28 cellular contexts compared by ENCODE assay signal in the genomic region with DNA sequence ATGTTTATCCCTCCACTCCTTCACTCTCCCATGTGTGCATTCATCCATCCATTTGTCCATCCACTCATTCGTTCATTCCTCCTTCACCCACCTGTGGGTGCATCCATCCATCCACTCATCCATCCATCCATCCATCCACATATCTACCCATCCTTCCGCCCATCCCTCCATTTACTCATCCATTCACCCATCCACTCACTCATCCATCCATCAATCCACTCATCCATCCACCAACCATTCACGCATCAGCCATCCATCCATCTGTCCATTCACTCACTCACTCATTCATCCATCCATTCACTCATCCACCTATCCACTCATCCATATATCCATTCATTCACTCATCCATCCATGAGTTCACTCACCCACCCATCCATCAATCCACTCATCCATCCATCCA.
"Had no signal": no experiment of that assay in that cellular context is flagged by ENCODE, and none has a peak within 500 bp of the region (broad histone marks: within the 10 kb centered on the region; RNA-seq: fewer than 3 reads in every experiment).

No MANE protein-coding gene starts in this region.

- DNase-seq: activated CD4-positive, alpha-beta memory T cell treated with anti-CD3 and anti-CD28 coated beads, Interleukin-2, amount 10 ng/mL, durations not matched to agents 7 days and 5 days; activated CD4-positive, alpha-beta T cell treated with anti-CD3 and anti-CD28 coated beads for 1 hour; activated CD4-positive, alpha-beta T cell treated with anti-CD3 and anti-CD28 coated beads for 48 hours; activated CD4-positive, CD25-positive, alpha-beta regulatory T cell; activated CD8-positive, alpha-beta memory T cell treated with anti-CD3 and anti-CD28 coated beads for 24 hours; activated CD8-positive, alpha-beta memory T cell treated with anti-CD3 and anti-CD28 coated beads, Interleukin-2, amount 10 ng/mL, durations not matched to agents 7 days and 5 days; activated CD8-positive, alpha-beta memory T cell treated with anti-CD3 and anti-CD28 coated beads, Interleukin-2, amount 50 U/mL, for 48 hours; activated effector memory CD4-positive, alpha-beta T cell treated with Interleukin-2 at 50 U/mL for 16 hours; activated naive CD4-positive, alpha-beta T cell treated with anti-CD3 and anti-CD28 coated beads, Interleukin-2, amount 10 ng/mL, durations not matched to agents 7 days and 5 days; activated T-cell treated with anti-CD3 and anti-CD28 coated beads, Interleukin-2, amount 50 U/mL, for 48 hours; amygdala; NCI-H1092 treated with DMSO at 0.1 percent for 48 hours; NCI-H1417; NCI-H146; NCI-H187; NCI-H2029 treated with DMSO at 0.1 percent for 48 hours; NCI-H2107; NCI-H510A; NCI-H526; NCI-H748 treated with DMSO at 0.1 percent for 48 hours; NK-92 treated with Interleukin-12 subunit alpha and Interleukin-12 subunit beta, amount 100 ng/mL, for 24 hours; PC-3; Peyer's patch; RPMI8226; T1000; WERI-Rb-1 had no signal

- H3K9me3 ChIP-seq: ascending aorta, Peyer's patch had no signal

- H3K27ac ChIP-seq: ascending aorta, Peyer's patch, WERI-Rb-1 had no signal

- H3K27me3 ChIP-seq: ascending aorta, Peyer's patch had no signal

- H3K4me3 ChIP-seq: ascending aorta, Peyer's patch had no signal

- H3K36me3 ChIP-seq: ascending aorta, WERI-Rb-1 had no signal

- H3K4me1 ChIP-seq: ascending aorta had no signal

- ATAC-seq: activated CD8-positive, alpha-beta memory T cell treated with anti-CD3 and anti-CD28 coated beads, Interleukin-2, amount 10 ng/mL, durations not matched to agents 7 days and 5 days; PC-3; Right ventricle myocardium inferior had no signal
